Comparison of ENCODE assay signal across 9 cellular contexts in the genomic region with DNA sequence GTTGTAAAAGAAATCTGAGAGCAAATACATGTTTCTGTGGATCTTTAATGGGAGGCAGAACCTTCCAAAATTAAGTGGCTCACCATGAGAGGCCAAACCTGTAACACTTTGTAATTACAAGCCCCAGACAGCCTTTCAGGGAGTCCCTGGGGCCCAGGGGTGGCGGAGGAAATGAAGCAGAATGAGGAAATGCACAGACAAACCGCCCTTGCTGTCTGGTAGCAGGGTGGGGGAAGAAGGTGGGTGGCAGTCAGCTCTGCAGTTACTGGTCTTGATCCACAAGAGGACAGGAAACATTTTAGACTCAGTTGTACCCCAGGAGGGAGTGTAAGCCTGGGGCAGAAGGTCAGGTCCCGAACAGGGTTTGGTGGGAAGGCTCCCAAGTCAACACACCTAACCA. TPM values are rescaled to one million over a fixed set of nuclear protein-coding genes. Genes with fewer than 3 reads are reported as not detected.
A peak's percentile ranks its signal among the peaks of the same experiment; 100 is the strongest.
DNase-seq lines count a peak whose midpoint lies in the region; ATAC-seq and TF ChIP-seq lines count a peak whose summit lies in the region.
"Had no signal": no experiment of that assay in that cellular context is flagged by ENCODE, and none has a peak within 500 bp of the region (broad histone marks: within the 10 kb centered on the region; RNA-seq: fewer than 3 reads in every experiment).

No MANE protein-coding gene starts in this region.

- H3K27me3 Mint-ChIP-seq in activated CD8-positive, alpha-beta memory T cell treated with anti-CD3 and anti-CD28 coated beads, Interleukin-2, amount 10 ng/mL, durations not matched to agents 7 days and 5 days: peaks cover 10% of the 10 kb centered on the region
- no peaks in the 10 kb centered on the region for H3K27me3 Mint-ChIP-seq in Calu3 (ENCODE audit: unreplicated experiment)

- DNase-seq in GM12865 (ENCODE audit: low read depth) (peak; percentile 50), GM20000 (ENCODE audit: low spot score) (peak; percentile 24), GM19240 (ENCODE audit: insufficient read length, low spot score) (no peak), Calu3 (no peak), AG08395 (ENCODE audit: low spot score) (no peak), NCI-H524 (lab: John Stamatoyannopoulos, UW) (no peak)
- DNase-seq in activated CD8-positive, alpha-beta memory T cell treated with anti-CD3 and anti-CD28 coated beads, Interleukin-2, amount 10 ng/mL, durations not matched to agents 7 days and 5 days: peak; percentile 63
- DNase-seq: NCI-H187 had no signal

- peak; percentile 81 for ATAC-seq in HG03342 (IDR thresholded peaks at IDR 0.05; ENCODE audit: unreplicated experiment)
- peak; percentile 80 for ATAC-seq in activated CD8-positive, alpha-beta memory T cell treated with anti-CD3 and anti-CD28 coated beads, Interleukin-2, amount 10 ng/mL, durations not matched to agents 7 days and 5 days

- no peak overlapping the region for H3K4me3 Mint-ChIP-seq in activated CD8-positive, alpha-beta memory T cell treated with anti-CD3 and anti-CD28 coated beads, Interleukin-2, amount 10 ng/mL, durations not matched to agents 7 days and 5 days
- no peak overlapping the region for H3K4me3 Mint-ChIP-seq in Calu3 (ENCODE audit: low read depth, unreplicated experiment)

- intact Hi-C loops in Calu3 (cut with micrococcal nuclease; ENCODE audit: unreplicated experiment): no loop called here

- no TSS peak for BruUV-seq in Calu3 (replicated peaks; lab: Mats Ljungman, UMichigan)

- no peaks in the 10 kb centered on the region for H3K36me3 Mint-ChIP-seq in activated CD8-positive, alpha-beta memory T cell treated with anti-CD3 and anti-CD28 coated beads, Interleukin-2, amount 10 ng/mL, durations not matched to agents 7 days and 5 days
- no peaks in the 10 kb centered on the region for H3K36me3 Mint-ChIP-seq in Calu3 (ENCODE audit: insufficient read depth, unreplicated experiment)

- CTCF ChIA-PET in activated CD8-positive, alpha-beta memory T cell treated with anti-CD3 and anti-CD28 coated beads, Interleukin-2, amount 10 ng/mL, durations not matched to agents 7 days and 5 days (lab: Charles Lee): interaction anchor here (0.9 kb wide), 1 partner anchor 204 kb away, joined by 3 read pairs; no protein-coding TSS in a partner anchor
- CTCF ChIA-PET in Calu3 (lab: Charles Lee): interaction anchor here (0.6 kb wide), 1 partner anchor 309 kb away, joined by 3 read pairs; no protein-coding TSS in a partner anchor

- peak overlapping the region; percentile 66 for H3K27ac Mint-ChIP-seq in activated CD8-positive, alpha-beta memory T cell treated with anti-CD3 and anti-CD28 coated beads, Interleukin-2, amount 10 ng/mL, durations not matched to agents 7 days and 5 days
- no peak overlapping the region for H3K27ac Mint-ChIP-seq in Calu3 (ENCODE audit: unreplicated experiment)

- H3K4me1 Mint-ChIP-seq in activated CD8-positive, alpha-beta memory T cell treated with anti-CD3 and anti-CD28 coated beads, Interleukin-2, amount 10 ng/mL, durations not matched to agents 7 days and 5 days: peaks cover 33% of the 10 kb centered on the region
- H3K4me1 Mint-ChIP-seq in Calu3 (ENCODE audit: low read depth, unreplicated experiment): no peaks in the 10 kb centered on the region

- no peak for TF ChIP-seq CTCF in GM12865 (IDR thresholded peaks at IDR 0.05; ENCODE audit: insufficient read depth, low read depth, low read length, missing control alignments)
- TF ChIP-seq CTCF in GM20000 (IDR thresholded peaks at IDR 0.05; ENCODE audit: extremely low read depth, missing control alignments): no peak
- no peak for TF ChIP-seq CTCF in Calu3 (IDR thresholded peaks at IDR 0.05; ENCODE audit: unreplicated experiment)

- H3K9me3 Mint-ChIP-seq in activated CD8-positive, alpha-beta memory T cell treated with anti-CD3 and anti-CD28 coated beads, Interleukin-2, amount 10 ng/mL, durations not matched to agents 7 days and 5 days (ENCODE audit: low read depth): no peaks in the 10 kb centered on the region
- no peaks in the 10 kb centered on the region for H3K9me3 Mint-ChIP-seq in Calu3 (ENCODE audit: low read depth, unreplicated experiment)

- no peak overlapping the region for H3K4me3 ChIP-seq in GM12865 (ENCODE audit: low read depth, low read length)

RNA-seq across cellular contexts. Expression of gene ARL14EPL, which starts 6.5 kb away (rescaled TPM):
- total RNA-seq in activated CD8-positive, alpha-beta memory T cell treated with anti-CD3 and anti-CD28 coated beads, Interleukin-2, amount 10 ng/mL, durations not matched to agents 7 days and 5 days: under 1 TPM in 1 of 2 experiments, not detected in 1; 0.12 TPM
- total RNA-seq in Calu3 (2022): 0.66 and 1.2 TPM in 2 replicates

RNA-seq across cellular contexts. Expression of gene COMMD10, which starts 46.0 kb away (rescaled TPM):
- 10 to 100 TPM; 18.3 to 25.3 TPM for total RNA-seq in activated CD8-positive, alpha-beta memory T cell treated with anti-CD3 and anti-CD28 coated beads, Interleukin-2, amount 10 ng/mL, durations not matched to agents 7 days and 5 days
- 39.8 and 40.2 TPM in 2 replicates for total RNA-seq in Calu3 (2022)

Comparison
In these comparisons a context has a peak if more than half of its experiments do, and no peak if none do; other contexts are left out.
1. DNase-seq: peak in GM12865 (single experiment), GM20000 (single experiment) and activated CD8-positive, alpha-beta memory T cell treated with anti-CD3 and anti-CD28 coated beads, Interleukin-2, amount 10 ng/mL, durations not matched to agents 7 days and 5 days (single experiment); none in GM19240 (single experiment), Calu3 (single experiment), AG08395 (single experiment) and NCI-H524 (0 of 2).